Comparison of ENCODE assay signal across 19 cellular contexts in genomic region chr13:95388420-95389079, GRCh38.
DNase-seq lines count a peak whose midpoint lies in the region; ATAC-seq and TF ChIP-seq lines count a peak whose summit lies in the region.
"Had no signal": no experiment of that assay in that cellular context is flagged by ENCODE, and none has a peak within 500 bp of the region (broad histone marks: within the 10 kb centered on the region; RNA-seq: fewer than 3 reads in every experiment).

No MANE protein-coding gene starts in this region.

- in situ Hi-C loops in brain microvascular endothelial cell (cut with HindIII; ENCODE audit: low pct_ligation_motif_present, low sequenced_read_pairs) = no loop called here

- no peak for TF ChIP-seq POLR2A in sigmoid colon (IDR thresholded peaks at IDR 0.05)

- ATAC-seq in GM18868 (IDR thresholded peaks at IDR 0.05; ENCODE audit: unreplicated experiment) (peak; percentile 58), HG02852 (IDR thresholded peaks at IDR 0.05; ENCODE audit: unreplicated experiment) (peak; percentile 43)
- ATAC-seq: foreskin keratinocyte; Panc1; stimulated activated naive CD8-positive, alpha-beta T cell treated with anti-CD3 and anti-CD28 coated beads, Interleukin-15, amount 100 ng/mL, for 72 hours had no signal

- TF ChIP-seq EP300 in sigmoid colon (IDR thresholded peaks at IDR 0.05) = no peak

- H3K36me3 ChIP-seq in sigmoid colon = no peaks in the 10 kb centered on the region
- no peaks in the 10 kb centered on the region for H3K36me3 ChIP-seq in brain microvascular endothelial cell (replicated peaks)
- H3K36me3 ChIP-seq: adrenal gland, left ventricle myocardium inferior had no signal

- H3K4me3 ChIP-seq in sigmoid colon (no peak overlapping the region), brain microvascular endothelial cell (ENCODE audit: low read depth, low read length) (no peak overlapping the region)
- H3K4me3 ChIP-seq: adrenal gland, left ventricle myocardium inferior had no signal

- H3K9me3 ChIP-seq in sigmoid colon = no peaks in the 10 kb centered on the region
- H3K9me3 ChIP-seq: adrenal gland, left ventricle myocardium inferior had no signal

- peak; percentile 80 for DNase-seq in NOMO-1 treated with DMSO at 0.1 percent for 48 hours (lab: John Stamatoyannopoulos, UW; ENCODE audit: unreplicated experiment)
- no peak for DNase-seq in sigmoid colon
- no peak for DNase-seq in NCI-H1092 (lab: John Stamatoyannopoulos, UW)
- DNase-seq in brain microvascular endothelial cell = no peak
- no peak for DNase-seq in amniotic stem cell (lab: John Stamatoyannopoulos, UW)
- DNase-seq: activated CD4-positive, alpha-beta T cell treated with anti-CD3 and anti-CD28 coated beads, Interleukin-2, amount 50 U/mL, for 48 hours; DMS 273 treated with DMSO at 0.1 percent for 48 hours; foreskin keratinocyte; NCI-H1694 treated with DMSO at 0.1 percent for 48 hours; NCI-H510A; posterior cingulate gyrus; stimulated activated CD4-positive, alpha-beta T cell treated with anti-CD3 and anti-CD28 coated beads, Interleukin-12 subunit alpha, Interleukin-12 subunit beta, amount 100 ng/mL, for 4 hours; stimulated activated naive CD8-positive, alpha-beta T cell treated with anti-CD3 and anti-CD28 coated beads, Interleukin-15, amount 100 ng/mL, for 72 hours; SW 1271 had no signal

- H3K4me1 ChIP-seq in sigmoid colon = peaks cover 0 to 37% (median 23%) of the 10 kb centered on the region in 4 donors
- H3K4me1 ChIP-seq: adrenal gland, foreskin keratinocyte had no signal

- intact Hi-C loops in sigmoid colon (cut with DNase I) = loop anchor here (5.0 kb wide), 2 partner anchors 289 to 786 kb away; partner anchors contain the start of genes DNAJC3 and GPR180

- WGBS in sigmoid colon, 2 donors = 35 to 83% methylated on average over 2 of the region's 2 CpGs

- H3K27ac ChIP-seq in sigmoid colon (peak overlapping the region in 3 of 4 donors; percentile 49 to 73 (median 67)), brain microvascular endothelial cell (no peak overlapping the region)
- H3K27ac ChIP-seq: adrenal gland, foreskin keratinocyte, left ventricle myocardium inferior had no signal

- TF ChIP-seq CTCF in sigmoid colon (IDR thresholded peaks at IDR 0.05) = no peak
- no peak for TF ChIP-seq CTCF in brain microvascular endothelial cell (IDR thresholded peaks at IDR 0.05; ENCODE audit: low read depth, low read length, missing control alignments)

- no peaks in the 10 kb centered on the region for H3K27me3 ChIP-seq in sigmoid colon
- no peaks in the 10 kb centered on the region for H3K27me3 ChIP-seq in brain microvascular endothelial cell (replicated peaks)
- H3K27me3 ChIP-seq: adrenal gland had no signal
